Comparison of ENCODE assay signal across 11 cellular contexts in the genomic region with DNA sequence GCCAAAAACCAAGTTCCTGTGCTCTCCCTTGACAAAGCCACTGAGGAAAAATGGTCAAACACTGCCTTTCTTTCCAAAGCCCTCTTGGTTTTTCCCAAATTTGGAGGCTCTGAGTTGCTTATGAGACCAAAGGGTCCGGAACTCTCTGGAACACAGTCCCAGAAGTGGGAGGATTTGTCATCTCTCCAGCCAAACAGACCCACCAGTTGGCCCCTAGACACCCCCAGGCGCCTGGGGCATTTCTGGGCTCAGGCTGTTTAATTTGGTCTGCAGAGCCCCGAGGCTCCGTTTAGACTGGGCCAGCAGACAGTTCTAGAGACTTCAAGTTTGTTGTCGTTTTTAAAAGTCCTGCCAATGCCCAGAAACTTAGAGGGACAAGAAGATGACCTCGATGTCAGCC.
A peak's percentile ranks its signal among the peaks of the same experiment; 100 is the strongest.
DNase-seq lines count a peak whose midpoint lies in the region; ATAC-seq and TF ChIP-seq lines count a peak whose summit lies in the region.
"Had no signal": no experiment of that assay in that cellular context is flagged by ENCODE, and none has a peak within 500 bp of the region (broad histone marks: within the 10 kb centered on the region; RNA-seq: fewer than 3 reads in every experiment).

No MANE protein-coding gene starts in this region.

- H3K4me2 ChIP-seq in GM23248 (ENCODE audit: unreplicated experiment) = no peak overlapping the region

- H3K4me3 ChIP-seq in GM23248 = no peak overlapping the region

- peaks cover 99% of the 10 kb centered on the region for H3K79me2 ChIP-seq in GM23248 (ENCODE audit: insufficient read depth)

- no peak overlapping the region for H3K9ac ChIP-seq in GM23248

- H3K27me3 ChIP-seq in GM23248 (replicated peaks; ENCODE audit: insufficient read depth) = no peaks in the 10 kb centered on the region

- no peaks in the 10 kb centered on the region for H3K36me3 ChIP-seq in GM23248 (ENCODE audit: low read depth)

- H3K9me3 Mint-ChIP-seq in mesothelial cell of epicardium = no peaks in the 10 kb centered on the region
- H3K9me3 Mint-ChIP-seq: stimulated activated effector memory CD8-positive, alpha-beta T cell treated with anti-CD3 and anti-CD28 coated beads, Interleukin-12 subunit alpha, Interleukin-12 subunit beta, amount 100 ng/mL, for 72 hours had no signal

- peak overlapping the region; percentile 36 for H3K27ac Mint-ChIP-seq in mesothelial cell of epicardium
- H3K27ac Mint-ChIP-seq: stimulated activated effector memory CD8-positive, alpha-beta T cell treated with anti-CD3 and anti-CD28 coated beads, Interleukin-12 subunit alpha, Interleukin-12 subunit beta, amount 100 ng/mL, for 72 hours had no signal

- peaks cover 10% of the 10 kb centered on the region; the same call in 1 of the 2 replicates for H3F3A ChIP-seq in GM23248 (ENCODE audit: insufficient read depth)

- no peak for TF ChIP-seq CTCF in mesothelial cell of epicardium (IDR thresholded peaks at IDR 0.05; ENCODE audit: unreplicated experiment)

- H2AFZ ChIP-seq in GM23248 = no peak overlapping the region

- H3K27ac ChIP-seq in GM23248 (0 out of 2 replicates have a peak overlapping the region, but pooled peaks have one; percentile 1), angular gyrus (ENCODE audit: low read depth, low read length) (peak overlapping the region; percentile 55), temporal lobe (ENCODE audit: low read depth, low read length) (peak overlapping the region; percentile 19)

- no peak for ATAC-seq in HG02973 (IDR thresholded peaks at IDR 0.05; ENCODE audit: unreplicated experiment)
- ATAC-seq: stimulated activated effector memory CD8-positive, alpha-beta T cell treated with anti-CD3 and anti-CD28 coated beads, Interleukin-12 subunit alpha, Interleukin-12 subunit beta, amount 100 ng/mL, for 72 hours had no signal

- WGBS in GM23248 (ENCODE audit: low coverage in 1 of 2, low lambda C conversion rate in 2 of 2, missing lambda C conversion rate in 2 of 2), 2 experiments = 16 to 21% methylated on average over 5 to 6 of the region's 6 CpGs

- DNase-seq in GM23248 = no peak
- DNase-seq in mesothelial cell of epicardium (ENCODE audit: low spot score in 2 of 2, unreplicated experiment in 2 of 2) = no peak
- DNase-seq in DMS53 treated with DMSO at 0.1 percent for 48 hours (lab: John Stamatoyannopoulos, UW; ENCODE audit: unreplicated experiment) = no peak
- DNase-seq in activated naive CD4-positive, alpha-beta T cell (lab: John Stamatoyannopoulos, UW) = no peak
- DNase-seq in H4 (ENCODE audit: low spot score) = no peak
- DNase-seq: activated naive CD4-positive, alpha-beta T cell treated with Interleukin-2 at 50 U/mL for 16 hours; DMS79 treated with DMSO at 0.1 percent for 48 hours had no signal

- no peak overlapping the region for H3K4me3 Mint-ChIP-seq in mesothelial cell of epicardium
- H3K4me3 Mint-ChIP-seq: stimulated activated effector memory CD8-positive, alpha-beta T cell treated with anti-CD3 and anti-CD28 coated beads, Interleukin-12 subunit alpha, Interleukin-12 subunit beta, amount 100 ng/mL, for 72 hours had no signal

- H3K27me3 Mint-ChIP-seq in mesothelial cell of epicardium (ENCODE audit: low read depth) = no peaks in the 10 kb centered on the region

- no peaks in the 10 kb centered on the region for H4K20me1 ChIP-seq in GM23248 (ENCODE audit: insufficient read depth)

- in situ Hi-C loops in GM23248 (cut with MboI) = no loop called here

- peaks cover 2% of the 10 kb centered on the region for H3K36me3 Mint-ChIP-seq in mesothelial cell of epicardium

- no peaks in the 10 kb centered on the region for H3K9me2 ChIP-seq in GM23248 (ENCODE audit: insufficient read depth)

- H3K4me1 ChIP-seq in GM23248 (ENCODE audit: insufficient read depth) = peaks cover 38% of the 10 kb centered on the region

- H3K9me3 ChIP-seq in GM23248 (ENCODE audit: low read depth) = no peaks in the 10 kb centered on the region

- peaks cover 67% of the 10 kb centered on the region for H3K4me1 Mint-ChIP-seq in mesothelial cell of epicardium

Comparison
In these comparisons a context has a peak if more than half of its experiments do, and no peak if none do; other contexts are left out.
1. H3K27ac ChIP-seq: peak in every context shown above with its lines; median percentile 55 in angular gyrus; 19 in temporal lobe; 1 in GM23248.